In genomic region chr6:111122458-111123286, GRCh38 we compare ENCODE assay signal across 18 cellular contexts. TPM values are rescaled to one million over a fixed set of nuclear protein-coding genes. Genes with fewer than 3 reads are reported as not detected.
DNase-seq lines count a peak whose midpoint lies in the region; ATAC-seq and TF ChIP-seq lines count a peak whose summit lies in the region.
"Had no signal": no experiment of that assay in that cellular context is flagged by ENCODE, and none has a peak within 500 bp of the region (broad histone marks: within the 10 kb centered on the region; RNA-seq: fewer than 3 reads in every experiment).

No MANE protein-coding gene starts in this region.

- H3K27ac Mint-ChIP-seq in mesothelial cell of epicardium, result peak overlapping the region; percentile 3
- H3K27ac Mint-ChIP-seq: HFFc6, memory B cell had no signal

- H3K27me3 Mint-ChIP-seq in mesothelial cell of epicardium (ENCODE audit: low read depth), result no peaks in the 10 kb centered on the region
- H3K27me3 Mint-ChIP-seq: memory B cell had no signal

- no peak for TF ChIP-seq CTCF in mesothelial cell of epicardium (IDR thresholded peaks at IDR 0.05; ENCODE audit: unreplicated experiment)

- no peak overlapping the region for H3K4me3 Mint-ChIP-seq in mesothelial cell of epicardium
- H3K4me3 Mint-ChIP-seq: HFFc6, memory B cell had no signal

- H3K4me1 Mint-ChIP-seq in mesothelial cell of epicardium, result peaks cover 8% of the 10 kb centered on the region

- peaks cover 3% of the 10 kb centered on the region for H3K9me3 Mint-ChIP-seq in mesothelial cell of epicardium
- H3K9me3 Mint-ChIP-seq: HFFc6, memory B cell had no signal

- peak; percentile 2 for DNase-seq in stimulated activated CD8-positive, alpha-beta memory T cell treated with anti-CD3 and anti-CD28 coated beads, Interleukin-4, amount 100 ng/mL, for 24 hours (ENCODE audit: low read depth)
- no peak for DNase-seq in stimulated activated CD8-positive, alpha-beta memory T cell treated with anti-CD3 and anti-CD28 coated beads, Interleukin-4, amount 100 ng/mL, for 48 hours
- DNase-seq in NCI-H2171 (lab: John Stamatoyannopoulos, UW), result peak; percentile 51
- no peak for DNase-seq in mesothelial cell of epicardium (ENCODE audit: low spot score in 2 of 2, unreplicated experiment in 2 of 2)
- DNase-seq in putamen (ENCODE audit: low spot score), result no peak
- no peak for DNase-seq in effector CD8-positive, alpha-beta T cell (lab: John Stamatoyannopoulos, UW)
- DNase-seq in occipital lobe (lab: John Stamatoyannopoulos, UW), result no peak
- DNase-seq: anterior cingulate cortex; BE2C; GF-D8; HFFc6; NCI-H1048; NCI-H774; SIG-M5; stimulated activated CD4-positive, alpha-beta T cell treated with anti-CD3 and anti-CD28 coated beads, Interleukin-2, amount 100 ng/mL, for 48 hours had no signal

- ATAC-seq in activated CD4-positive, CD25-positive, alpha-beta regulatory T cell treated with anti-CD3 and anti-CD28 coated beads, Interleukin-2, amount 50 U/mL, for 24 hours, result no peak

- peaks cover 3% of the 10 kb centered on the region for H3K36me3 Mint-ChIP-seq in mesothelial cell of epicardium
- H3K36me3 Mint-ChIP-seq: memory B cell had no signal

RNA-seq across cellular contexts. Expression of gene SLC16A10, which starts 35.4 kb away (rescaled TPM):
- total RNA-seq in mesothelial cell of epicardium, result 15.0 to 18.0 TPM (median 15.1 TPM) in 3 replicates
- total RNA-seq in occipital lobe, result 13.6 TPM
- total RNA-seq: HFFc6, pulmonary artery endothelial cell had no signal

Comparison
In these comparisons a context has a peak if more than half of its experiments do, and no peak if none do; other contexts are left out.
1. DNase-seq: peak in stimulated activated CD8-positive, alpha-beta memory T cell treated with anti-CD3 and anti-CD28 coated beads, Interleukin-4, amount 100 ng/mL, for 24 hours (single experiment) and NCI-H2171 (single experiment); none in stimulated activated CD8-positive, alpha-beta memory T cell treated with anti-CD3 and anti-CD28 coated beads, Interleukin-4, amount 100 ng/mL, for 48 hours (single experiment), mesothelial cell of epicardium (0 of 2), putamen (single experiment), effector CD8-positive, alpha-beta T cell (single experiment) and occipital lobe (single experiment).